27 cellular contexts compared by ENCODE assay signal in genomic region chr12:81015510-81015909, GRCh38.
"Had no signal": no experiment of that assay in that cellular context is flagged by ENCODE, and none has a peak within 500 bp of the region (broad histone marks: within the 10 kb centered on the region; RNA-seq: fewer than 3 reads in every experiment).

No MANE protein-coding gene starts in this region.

- H3K27me3 Mint-ChIP-seq: activated B cell treated with CpG ODN at 0.5 μM for 24 hours; activated CD4-positive, alpha-beta T cell treated with anti-CD3 and anti-CD28 coated beads, Interleukin-2, amount 10 ng/mL, durations not matched to agents 24 days and 14 days; activated naive CD8-positive, alpha-beta T cell treated with anti-CD3 and anti-CD28 coated beads, Interleukin-2, amount 50 U/mL, for 24 hours; central memory CD8-positive, alpha-beta T cell had no signal

- H3K4me3 ChIP-seq: ascending aorta, body of pancreas, Peyer's patch, SJCRH30 had no signal

- ATAC-seq: activated naive CD4-positive, alpha-beta T cell treated with anti-CD3 and anti-CD28 coated beads, Interleukin-2, amount 50 U/mL, for 72 hours; activated naive CD8-positive, alpha-beta T cell treated with anti-CD3 and anti-CD28 coated beads, Interleukin-2, amount 50 U/mL, for 24 hours; activated T-cell treated with anti-CD3 and anti-CD28 coated beads, Interleukin-2, amount 50 U/mL, for 4 hours; body of pancreas had no signal

- H3K9me3 Mint-ChIP-seq: activated CD4-positive, alpha-beta T cell treated with anti-CD3 and anti-CD28 coated beads, Interleukin-2, amount 10 ng/mL, durations not matched to agents 24 days and 14 days; T-helper 1 cell treated with Interleukin-12 subunit alpha and Interleukin-12 subunit beta and Interleukin-4 antibody, amounts not matched to agents 30 μg/mL and 1 μg/mL, for 36 hours had no signal

- H3K36me3 Mint-ChIP-seq: activated naive CD4-positive, alpha-beta T cell treated with anti-CD3 and anti-CD28 coated beads, Interleukin-2, amount 50 U/mL, for 72 hours had no signal

- H3K36me3 ChIP-seq: ascending aorta, Peyer's patch, SJCRH30 had no signal

- H3K27ac ChIP-seq: ascending aorta, body of pancreas, Peyer's patch, RWPE1, SJCRH30 had no signal

- H3K4me1 Mint-ChIP-seq: activated B cell treated with CpG ODN at 0.5 μM for 24 hours; activated CD4-positive, alpha-beta T cell treated with anti-CD3 and anti-CD28 coated beads, Interleukin-2, amount 10 ng/mL, durations not matched to agents 24 days and 14 days; activated naive CD8-positive, alpha-beta T cell treated with anti-CD3 and anti-CD28 coated beads, Interleukin-2, amount 50 U/mL, for 24 hours; central memory CD8-positive, alpha-beta T cell had no signal

- H3K4me3 Mint-ChIP-seq: activated B cell treated with CpG ODN at 0.5 μM for 24 hours; activated CD4-positive, alpha-beta T cell treated with anti-CD3 and anti-CD28 coated beads, Interleukin-2, amount 10 ng/mL, durations not matched to agents 24 days and 14 days; activated naive CD8-positive, alpha-beta T cell treated with anti-CD3 and anti-CD28 coated beads, Interleukin-2, amount 50 U/mL, for 24 hours; activated T-cell treated with anti-CD3 and anti-CD28 coated beads, Interleukin-2, amount 50 U/mL, for 4 hours; central memory CD8-positive, alpha-beta T cell; T-helper 1 cell treated with Interleukin-12 subunit alpha and Interleukin-12 subunit beta and Interleukin-4 antibody, amounts not matched to agents 30 μg/mL and 1 μg/mL, for 36 hours had no signal

- H3K4me1 ChIP-seq: ascending aorta, body of pancreas, Peyer's patch had no signal

- DNase-seq: activated B cell treated with CpG ODN at 0.5 μM for 24 hours; activated CD4-positive, alpha-beta T cell treated with anti-CD3 and anti-CD28 coated beads for 1 hour; activated CD4-positive, alpha-beta T cell treated with anti-CD3 and anti-CD28 coated beads, Interleukin-2, amount 10 ng/mL, durations not matched to agents 24 days and 14 days; activated CD4-positive, alpha-beta T cell treated with anti-CD3 and anti-CD28 coated beads, Interleukin-2, amount 50 U/mL, for 48 hours; activated CD8-positive, alpha-beta memory T cell treated with anti-CD3 and anti-CD28 coated beads for 24 hours; activated effector memory CD4-positive, alpha-beta T cell treated with anti-CD3 and anti-CD28 coated beads, Interleukin-2, amount 50 U/mL, for 16 hours; activated naive CD4-positive, alpha-beta T cell treated with Interleukin-2 at 50 U/mL for 16 hours; activated naive CD8-positive, alpha-beta T cell treated with anti-CD3 and anti-CD28 coated beads, Interleukin-2, amount 50 U/mL, for 24 hours; activated T-cell treated with anti-CD3 and anti-CD28 coated beads, Interleukin-2, amount 50 U/mL, for 4 hours; amniotic stem cell; body of pancreas; NCI-H1092; NCI-H1417; NCI-H1930; NCI-H2171 treated with DMSO at 0.1 percent for 48 hours; NCI-H226; NCI-H510A; NCI-H526 treated with DMSO at 0.1 percent for 48 hours; NCI-H82; Peyer's patch; Right ventricle myocardium superior; SJCRH30 had no signal

- H3K9me3 ChIP-seq: ascending aorta, body of pancreas, Peyer's patch, SJCRH30 had no signal

- H3K27me3 ChIP-seq: ascending aorta, body of pancreas, Peyer's patch, SJCRH30 had no signal

- H3K27ac Mint-ChIP-seq: activated B cell treated with CpG ODN at 0.5 μM for 24 hours; activated CD4-positive, alpha-beta T cell treated with anti-CD3 and anti-CD28 coated beads, Interleukin-2, amount 10 ng/mL, durations not matched to agents 24 days and 14 days; activated naive CD4-positive, alpha-beta T cell treated with anti-CD3 and anti-CD28 coated beads, Interleukin-2, amount 50 U/mL, for 72 hours; activated naive CD8-positive, alpha-beta T cell treated with anti-CD3 and anti-CD28 coated beads, Interleukin-2, amount 50 U/mL, for 24 hours; T-helper 1 cell treated with Interleukin-12 subunit alpha and Interleukin-12 subunit beta and Interleukin-4 antibody, amounts not matched to agents 30 μg/mL and 1 μg/mL, for 36 hours had no signal
